Comparison of ENCODE assay signal across 22 cellular contexts in the genomic region with DNA sequence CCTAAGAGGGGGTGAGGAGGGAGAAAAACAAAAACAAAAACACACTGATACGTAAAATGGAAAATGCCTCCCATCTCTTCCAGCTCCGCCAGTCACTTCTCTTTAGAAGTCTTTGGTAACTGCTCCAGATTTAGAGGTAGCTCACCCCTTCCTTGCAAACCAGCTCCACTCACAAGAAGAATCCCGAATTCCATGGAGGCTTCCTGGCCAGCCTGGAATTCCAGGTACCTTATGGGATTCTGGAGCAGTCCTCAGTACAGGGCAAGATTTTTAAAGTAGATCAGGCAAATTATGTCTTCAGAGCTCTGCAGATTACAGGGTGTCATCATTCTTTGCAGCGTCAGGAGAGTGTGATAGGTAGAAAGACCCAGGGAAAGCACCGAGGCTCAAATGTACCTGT.
"Had no signal": no experiment of that assay in that cellular context is flagged by ENCODE, and none has a peak within 500 bp of the region (broad histone marks: within the 10 kb centered on the region; RNA-seq: fewer than 3 reads in every experiment).

No MANE protein-coding gene starts in this region.

- H3K4me1 ChIP-seq: colonic mucosa, prostate gland, uterus had no signal

- H3K27ac Mint-ChIP-seq: dendritic cell treated with granulocyte-macrophage colony-stimulating factor and Interleukin-4, amounts not matched to agents 40 ng/mL and 50 ng/mL, for 4 days; natural killer cell treated with Interleukin-12 subunit alpha and Interleukin-12 subunit beta and Interleukin-15 and Interleukin-18, amount 100 ng/mL, for 72 hours; neural progenitor cell; stimulated activated naive CD8-positive, alpha-beta T cell treated with anti-CD3 and anti-CD28 coated beads, Interleukin-15, amount 100 ng/mL, for 72 hours had no signal

- H3K27me3 ChIP-seq: colonic mucosa, esophagus squamous epithelium, neural progenitor cell, right atrium auricular region, suprapubic skin, upper lobe of right lung, uterus had no signal

- H3K36me3 Mint-ChIP-seq: naive B cell; natural killer cell treated with Interleukin-12 subunit alpha and Interleukin-12 subunit beta and Interleukin-15 and Interleukin-18, amount 100 ng/mL, for 72 hours had no signal

- DNase-seq: colonic mucosa; effector CD8-positive, alpha-beta T cell; esophagus squamous epithelium; head of caudate nucleus; left cardiac atrium; left lung; mucosa of descending colon; naive B cell; stimulated activated CD4-positive, alpha-beta T cell treated with anti-CD3 and anti-CD28 coated beads, Interleukin-4, amount 100 ng/mL, for 4 hours; stimulated activated naive CD4-positive, alpha-beta T cell; stimulated activated naive CD8-positive, alpha-beta T cell treated with anti-CD3 and anti-CD28 coated beads, Interleukin-15, amount 100 ng/mL, for 72 hours; transverse colon; upper lobe of right lung; uterus had no signal

- H3K4me2 ChIP-seq: neural progenitor cell had no signal

- H3K27me3 Mint-ChIP-seq: central memory CD8-positive, alpha-beta T cell; natural killer cell treated with Interleukin-12 subunit alpha and Interleukin-12 subunit beta and Interleukin-15 and Interleukin-18, amount 100 ng/mL, for 72 hours had no signal

- H2AFZ ChIP-seq: neural progenitor cell had no signal

- H3K9me3 Mint-ChIP-seq: central memory CD8-positive, alpha-beta T cell; dendritic cell treated with granulocyte-macrophage colony-stimulating factor and Interleukin-4, amounts not matched to agents 40 ng/mL and 50 ng/mL, for 4 days; naive B cell; natural killer cell treated with Interleukin-12 subunit alpha and Interleukin-12 subunit beta and Interleukin-15 and Interleukin-18, amount 100 ng/mL, for 72 hours; stimulated activated naive CD8-positive, alpha-beta T cell treated with anti-CD3 and anti-CD28 coated beads, Interleukin-15, amount 100 ng/mL, for 72 hours had no signal

- H3K4me3 ChIP-seq: colonic mucosa, esophagus squamous epithelium, left lung, mucosa of descending colon, neural progenitor cell, prostate gland, right atrium auricular region, suprapubic skin, transverse colon, upper lobe of right lung, uterus had no signal

- H3K27ac ChIP-seq: colonic mucosa, esophagus squamous epithelium, left lung, neural progenitor cell, prostate gland, right atrium auricular region, suprapubic skin, transverse colon, upper lobe of right lung, uterus had no signal

- H3K4me3 Mint-ChIP-seq: central memory CD8-positive, alpha-beta T cell; dendritic cell treated with granulocyte-macrophage colony-stimulating factor and Interleukin-4, amounts not matched to agents 40 ng/mL and 50 ng/mL, for 4 days; naive B cell; natural killer cell treated with Interleukin-12 subunit alpha and Interleukin-12 subunit beta and Interleukin-15 and Interleukin-18, amount 100 ng/mL, for 72 hours; neural progenitor cell; stimulated activated naive CD8-positive, alpha-beta T cell treated with anti-CD3 and anti-CD28 coated beads, Interleukin-15, amount 100 ng/mL, for 72 hours had no signal

- H3K9ac ChIP-seq: neural progenitor cell had no signal

- ATAC-seq: left cardiac atrium; left lung; mucosa of descending colon; natural killer cell treated with Interleukin-12 subunit alpha and Interleukin-12 subunit beta and Interleukin-15 and Interleukin-18, amount 100 ng/mL, for 72 hours; sciatic nerve; stimulated activated naive CD8-positive, alpha-beta T cell treated with anti-CD3 and anti-CD28 coated beads, Interleukin-15, amount 100 ng/mL, for 72 hours; upper lobe of right lung had no signal

- H3K36me3 ChIP-seq: colonic mucosa, left lung, neural progenitor cell, prostate gland, right atrium auricular region, suprapubic skin, transverse colon, upper lobe of right lung, uterus had no signal

- H3K9me3 ChIP-seq: colonic mucosa, esophagus squamous epithelium, left lung, mucosa of descending colon, prostate gland, right atrium auricular region, suprapubic skin, transverse colon, upper lobe of right lung, uterus had no signal
